Comparison of ENCODE assay signal across 8 cellular contexts in the genomic region with DNA sequence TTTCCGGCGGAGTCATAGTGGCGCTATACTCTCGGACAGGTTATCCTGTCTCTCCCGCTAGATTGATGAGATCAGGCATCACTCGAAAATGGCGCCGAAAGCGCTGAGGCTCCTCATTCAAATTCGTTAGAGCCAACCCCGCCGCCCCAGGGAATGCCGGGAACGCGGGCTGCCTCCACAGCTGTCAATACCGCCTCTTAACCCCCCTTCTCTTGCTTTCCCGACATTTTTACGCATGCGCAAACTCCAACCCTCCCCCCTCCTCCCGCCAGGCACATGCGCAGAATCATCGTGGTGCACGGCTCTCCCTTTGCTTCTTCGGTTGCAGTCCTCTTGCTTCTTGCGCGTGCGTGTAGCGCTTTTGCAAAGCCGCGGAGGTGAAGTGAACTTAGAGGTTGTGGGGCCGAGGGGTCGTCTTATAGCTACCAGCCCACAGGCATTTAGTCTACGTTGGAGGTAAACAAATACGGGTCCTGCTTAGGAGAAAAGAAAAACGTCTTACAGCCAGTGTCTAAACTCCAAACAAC.
DNase-seq lines count a peak whose midpoint lies in the region; ATAC-seq and TF ChIP-seq lines count a peak whose summit lies in the region.

No MANE protein-coding gene starts in this region.

- H3K4me3 ChIP-seq in HAP-1 (peak overlapping the region; percentile 93), MG63 (peak overlapping the region; percentile 98)

- DNase-seq in G401 (ENCODE audit: low spot score) (peak; percentile 98), HAP-1 (ENCODE audit: low spot score in 2 of 2) (peak; percentile 97 to 98), MG63 (peak; percentile 98), SHP77 (lab: John Stamatoyannopoulos, UW) (peak; percentile 95), activated gamma-delta T cell (lab: John Stamatoyannopoulos, UW) (peak; percentile 88), fibroblast of the conjunctiva (ENCODE audit: low read depth) (peak; percentile 98)
- DNase-seq in stimulated activated naive CD8-positive, alpha-beta T cell treated with anti-CD3 and anti-CD28 coated beads, Interleukin-15, Interleukin-2, amounts not matched to agents 100 U/mL and 50 U/mL, for 24 hours = peak; percentile 98

- peaks cover 6% of the 10 kb centered on the region for H3K27me3 Mint-ChIP-seq in nephron (ENCODE audit: low read depth)

- no peaks in the 10 kb centered on the region for H3K27me3 ChIP-seq in HAP-1 (ENCODE audit: low read depth)
- H3K27me3 ChIP-seq in MG63 = no peaks in the 10 kb centered on the region

- H3K36me3 ChIP-seq in HAP-1 (replicated peaks) = no peaks in the 10 kb centered on the region; the same call in none of the 2 replicates
- peaks cover 27% of the 10 kb centered on the region for H3K36me3 ChIP-seq in MG63

- H3K9me3 Mint-ChIP-seq in nephron = no peaks in the 10 kb centered on the region

- peaks cover 23% of the 10 kb centered on the region for H3K4me1 ChIP-seq in HAP-1

- H3K36me3 Mint-ChIP-seq in nephron (ENCODE audit: low read depth) = peaks cover 11% of the 10 kb centered on the region

- H3K4me3 Mint-ChIP-seq in nephron = peak overlapping the region; percentile 95 to 97 (median 95)

- peak; percentile 86 for ATAC-seq in stimulated activated naive CD8-positive, alpha-beta T cell treated with anti-CD3 and anti-CD28 coated beads, Interleukin-15, Interleukin-2, amounts not matched to agents 100 U/mL and 50 U/mL, for 24 hours

- H3K4me1 Mint-ChIP-seq in nephron = peaks cover 21% of the 10 kb centered on the region

- H3K27ac Mint-ChIP-seq in nephron = peak overlapping the region; percentile 86 to 97 (median 96)

- no peak for TF ChIP-seq CTCF in nephron (IDR thresholded peaks at IDR 0.05; ENCODE audit: unreplicated experiment in 3 of 3)

- H3K9me3 ChIP-seq in HAP-1 (no peaks in the 10 kb centered on the region), MG63 (no peaks in the 10 kb centered on the region)

- in situ Hi-C loops in G401 (cut with HindIII; ENCODE audit: low sequenced_read_pairs) (no loop called here), HAP-1 (cut with MboI; ENCODE audit: low sequenced_read_pairs) (loop anchor here (25.0 kb wide), 1 partner anchor 455 kb away; no protein-coding TSS in a partner anchor)

Comparison
In these comparisons a context has a peak if more than half of its experiments do, and no peak if none do; other contexts are left out.
1. Peak in every context shown above with its lines: DNase-seq, ATAC-seq and H3K4me3 ChIP-seq.